ENCODE assay signal across 1 cellular context in the genomic region with DNA sequence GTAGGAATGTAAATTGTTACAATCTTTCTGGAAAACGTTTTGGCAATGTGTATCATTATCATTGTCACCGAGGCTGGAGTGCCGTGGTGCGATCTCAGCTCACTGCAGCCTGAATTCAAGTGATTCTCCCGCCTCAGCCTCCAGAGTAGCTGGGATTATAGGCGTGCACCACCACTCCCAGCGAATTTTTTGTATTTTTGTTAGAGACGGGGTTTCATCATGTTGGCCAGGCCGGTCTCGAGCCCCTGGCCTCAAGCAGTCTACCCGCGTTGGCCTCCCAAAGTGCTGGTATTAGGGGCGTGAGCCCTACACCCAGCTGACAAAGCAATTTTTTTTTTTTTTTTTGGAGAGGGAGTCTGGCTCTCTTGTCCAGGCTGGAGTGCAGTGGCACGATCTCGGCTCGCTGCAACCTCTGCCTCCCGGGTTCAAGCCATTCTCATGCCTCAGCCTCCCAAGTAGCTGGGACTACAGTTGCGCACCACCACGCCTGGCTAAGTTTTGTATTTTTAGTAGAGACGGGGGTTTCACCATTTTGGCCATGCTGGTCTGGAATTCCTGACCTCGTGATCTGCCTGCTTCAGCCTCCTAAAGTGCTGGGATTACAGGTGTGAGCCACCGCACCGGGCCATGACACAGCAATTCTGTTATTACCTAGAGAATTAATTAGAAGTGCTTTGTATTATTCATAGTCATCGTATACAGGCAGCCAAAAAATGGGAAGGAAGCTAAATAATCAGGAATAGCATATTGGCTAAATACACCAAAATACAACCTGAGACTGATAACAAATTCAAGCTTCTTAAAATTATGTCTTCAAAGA.
TF ChIP-seq lines count a peak whose summit lies in the region.

No MANE protein-coding gene starts in this region.

TF ChIP-seq in WTC11, 78 proteins besides CTCF, POLR2A, EP300 and RAD21 (continued from another document):
- no peak for TF ChIP-seq SMAD3 (CRISPR knock-in tag; IDR thresholded peaks at IDR 0.05; ENCODE audit: borderline replicate concordance)
- TF ChIP-seq, protein P1, sequence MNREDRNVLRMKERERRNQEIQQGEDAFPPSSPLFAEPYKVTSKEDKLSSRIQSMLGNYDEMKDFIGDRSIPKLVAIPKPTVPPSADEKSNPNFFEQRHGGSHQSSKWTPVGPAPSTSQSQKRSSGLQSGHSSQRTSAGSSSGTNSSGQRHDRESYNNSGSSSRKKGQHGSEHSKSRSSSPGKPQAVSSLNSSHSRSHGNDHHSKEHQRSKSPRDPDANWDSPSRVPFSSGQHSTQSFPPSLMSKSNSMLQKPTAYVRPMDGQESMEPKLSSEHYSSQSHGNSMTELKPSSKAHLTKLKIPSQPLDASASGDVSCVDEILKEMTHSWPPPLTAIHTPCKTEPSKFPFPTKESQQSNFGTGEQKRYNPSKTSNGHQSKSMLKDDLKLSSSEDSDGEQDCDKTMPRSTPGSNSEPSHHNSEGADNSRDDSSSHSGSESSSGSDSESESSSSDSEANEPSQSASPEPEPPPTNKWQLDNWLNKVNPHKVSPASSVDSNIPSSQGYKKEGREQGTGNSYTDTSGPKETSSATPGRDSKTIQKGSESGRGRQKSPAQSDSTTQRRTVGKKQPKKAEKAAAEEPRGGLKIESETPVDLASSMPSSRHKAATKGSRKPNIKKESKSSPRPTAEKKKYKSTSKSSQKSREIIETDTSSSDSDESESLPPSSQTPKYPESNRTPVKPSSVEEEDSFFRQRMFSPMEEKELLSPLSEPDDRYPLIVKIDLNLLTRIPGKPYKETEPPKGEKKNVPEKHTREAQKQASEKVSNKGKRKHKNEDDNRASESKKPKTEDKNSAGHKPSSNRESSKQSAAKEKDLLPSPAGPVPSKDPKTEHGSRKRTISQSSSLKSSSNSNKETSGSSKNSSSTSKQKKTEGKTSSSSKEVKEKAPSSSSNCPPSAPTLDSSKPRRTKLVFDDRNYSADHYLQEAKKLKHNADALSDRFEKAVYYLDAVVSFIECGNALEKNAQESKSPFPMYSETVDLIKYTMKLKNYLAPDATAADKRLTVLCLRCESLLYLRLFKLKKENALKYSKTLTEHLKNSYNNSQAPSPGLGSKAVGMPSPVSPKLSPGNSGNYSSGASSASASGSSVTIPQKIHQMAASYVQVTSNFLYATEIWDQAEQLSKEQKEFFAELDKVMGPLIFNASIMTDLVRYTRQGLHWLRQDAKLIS (CRISPR knock-in tag; IDR thresholded peaks at IDR 0.05; ENCODE audit: borderline replicate concordance): no peak
